ENCODE assay signal across 9 cellular contexts in genomic region chr13:113411216-113412023, GRCh38. TPM values are rescaled to one million over a fixed set of nuclear protein-coding genes. Genes with fewer than 3 reads are reported as not detected.
DNase-seq lines count a peak whose midpoint lies in the region; ATAC-seq and TF ChIP-seq lines count a peak whose summit lies in the region.
"Had no signal": no experiment of that assay in that cellular context is flagged by ENCODE, and none has a peak within 500 bp of the region (broad histone marks: within the 10 kb centered on the region; RNA-seq: fewer than 3 reads in every experiment).

No MANE protein-coding gene starts in this region.

- no peak for TF ChIP-seq EP300 in transverse colon (IDR thresholded peaks at IDR 0.05; ENCODE audit: low read depth)

- H3K9me3 ChIP-seq in ascending aorta (no peaks in the 10 kb centered on the region), right atrium auricular region (no peaks in the 10 kb centered on the region), transverse colon (no peaks in the 10 kb centered on the region)
- H3K9me3 ChIP-seq: upper lobe of left lung had no signal

- no peak overlapping the region for H3K4me3 ChIP-seq in ascending aorta
- no peak overlapping the region for H3K4me3 ChIP-seq in right atrium auricular region
- H3K4me3 ChIP-seq in transverse colon: no peak overlapping the region
- H3K4me3 ChIP-seq: upper lobe of left lung had no signal

- peak overlapping the region; percentile 84 to 97 for H3K27ac ChIP-seq in ascending aorta
- peak overlapping the region; percentile 94 to 97 for H3K27ac ChIP-seq in right atrium auricular region
- H3K27ac ChIP-seq in transverse colon: peak overlapping the region; percentile 57 to 73 (median 67)

- H3K4me1 ChIP-seq in ascending aorta (peaks cover 15 to 39% of the 10 kb centered on the region in 2 donors), right atrium auricular region (peaks cover 0 to 58% of the 10 kb centered on the region in 2 donors), transverse colon (peaks cover 0 to 19% (median 4%) of the 10 kb centered on the region in 4 donors)

- no peak for TF ChIP-seq POLR2A in transverse colon (IDR thresholded peaks at IDR 0.05)

- intact Hi-C loops in ascending aorta (cut with DNase I) (loop anchor here (2.0 to 10.0 kb wide), 4 partner anchors 17 to 453 kb away; partner anchors contain the start of genes CUL4A, GAS6, LAMP1 and PCID2), transverse colon (cut with DNase I; ENCODE audit: low total_unique reads) (no loop called here)

- WGBS in transverse colon (ENCODE audit: low coverage in 1 of 2), 2 donors: 71 to 90% methylated on average over 4 to 30 of the region's 30 CpGs

- H3K36me3 ChIP-seq in ascending aorta (peaks cover 5 to 12% of the 10 kb centered on the region in 2 donors), right atrium auricular region (no peaks in the 10 kb centered on the region), transverse colon (no peaks in the 10 kb centered on the region)
- H3K36me3 ChIP-seq: upper lobe of left lung had no signal

- H3K27me3 ChIP-seq in ascending aorta (no peaks in the 10 kb centered on the region), right atrium auricular region (no peaks in the 10 kb centered on the region), transverse colon (peaks cover 14% of the 10 kb centered on the region)

- in situ Hi-C loops in transverse colon (cut with MboI; ENCODE audit: low pct_ligation_motif_present in 1 of 4, low pct_unique_long_range_greater_than_20kb in 1 of 4, low sequenced_read_pairs in 3 of 4): no loop called here

- ATAC-seq in HG02678 (IDR thresholded peaks at IDR 0.05; ENCODE audit: unreplicated experiment): no peak

- DNase-seq in HK-2 (ENCODE audit: unreplicated experiment): peak; percentile 71
- peak in 1 of 2 donors; percentile 93 for DNase-seq in ascending aorta (ENCODE audit: low spot score in 2 of 2)
- peak; percentile 77 for DNase-seq in right atrium auricular region (ENCODE audit: low spot score)
- peak; percentile 52 for DNase-seq in transverse colon
- no peak for DNase-seq in activated CD4-positive, alpha-beta T cell treated with anti-CD3 and anti-CD28 coated beads, Interleukin-2, amount 50 U/mL, for 4 hours
- no peak for DNase-seq in activated CD4-positive, alpha-beta T cell treated with anti-CD3 and anti-CD28 coated beads, Interleukin-2, amount 50 U/mL, for 48 hours
- no peak for DNase-seq in D341Med (ENCODE audit: low spot score)

- TF ChIP-seq CTCF in ascending aorta (IDR thresholded peaks at IDR 0.05): no peak
- TF ChIP-seq CTCF in right atrium auricular region (IDR thresholded peaks at IDR 0.05): no peak
- TF ChIP-seq CTCF in transverse colon (IDR thresholded peaks at IDR 0.05): no peak

RNA-seq across cellular contexts. Expression of gene ADPRHL1, which starts 41.9 kb away (rescaled TPM):
- 11.3 TPM for total RNA-seq in ascending aorta
- total RNA-seq in right atrium auricular region: 100 to 1,000 TPM; 222 to 329 TPM
- total RNA-seq in transverse colon: 10 to 100 TPM in 1 of 4 donors, 1 to 10 TPM in 3; 4.1 to 10.2 (median 5.9) TPM

RNA-seq across cellular contexts. Expression of gene GRTP1, which starts 47.5 kb away (rescaled TPM):
- total RNA-seq in ascending aorta (15.4 TPM), right atrium auricular region (1 to 10 TPM in 1 of 2 donors, under 1 TPM in 1; 0.48 to 2.4 TPM), transverse colon (100 to 1,000 TPM in 2 of 4 donors, 10 to 100 TPM in 2; 56.0 to 193 (median 93.5) TPM)

Comparison
In these comparisons a context has a peak if more than half of its experiments do, and no peak if none do; other contexts are left out.
1. DNase-seq: peak in HK-2 (single experiment), right atrium auricular region (single experiment) and transverse colon (single experiment); none in activated CD4-positive, alpha-beta T cell treated with anti-CD3 and anti-CD28 coated beads, Interleukin-2, amount 50 U/mL, for 4 hours (0 of 2), activated CD4-positive, alpha-beta T cell treated with anti-CD3 and anti-CD28 coated beads, Interleukin-2, amount 50 U/mL, for 48 hours (0 of 2) and D341Med (single experiment).
2. RNA of gene ADPRHL1, which starts 41.9 kb away (total RNA-seq): 222 to 329 TPM in right atrium auricular region; 11.3 TPM in ascending aorta (single experiment) and 4.1 to 10.2 TPM in transverse colon; every median in the first group is over 10 times any median in the second.
3. Peak in every context shown above with its lines, with median percentiles within 50 percentile points of each other: H3K27ac ChIP-seq.